Comparison of ENCODE assay signal across 8 cellular contexts in genomic region chr3:178436773-178437172, GRCh38.
DNase-seq lines count a peak whose midpoint lies in the region; ATAC-seq and TF ChIP-seq lines count a peak whose summit lies in the region.

No MANE protein-coding gene starts in this region.

- no peak for TF ChIP-seq POLR2A in stomach (IDR thresholded peaks at IDR 0.05)

- H3K4me3 ChIP-seq in stomach: no peak overlapping the region

- H3K27me3 Mint-ChIP-seq in Calu3 (ENCODE audit: unreplicated experiment) (no peaks in the 10 kb centered on the region), T-cell (no peaks in the 10 kb centered on the region)

- intact Hi-C loops in Calu3 (cut with micrococcal nuclease; ENCODE audit: unreplicated experiment): loop anchor here (1.0 to 5.0 kb wide), 2 partner anchors 236 to 530 kb away; no protein-coding TSS in a partner anchor
- intact Hi-C loops in stomach (cut with DNase I; ENCODE audit: low total_unique reads): no loop called here

- DNase-seq in Calu3 (no peak), NAMALWA (ENCODE audit: low spot score) (peak; percentile 58), SW480 (ENCODE audit: low spot score) (peak; percentile 11), glomerular visceral epithelial cell (ENCODE audit: extremely low spot score) (peak; percentile 13), stomach (no peak), T-cell (no peak), T-helper 9 cell (no peak)

- peaks cover 8% of the 10 kb centered on the region for H3K4me1 Mint-ChIP-seq in Calu3 (ENCODE audit: low read depth, unreplicated experiment)
- H3K4me1 Mint-ChIP-seq in T-cell: no peaks in the 10 kb centered on the region

- WGBS in stomach, 5 donors: 22 to 34% (median 28%) methylated on average over 3 of the region's 3 CpGs

- no peaks in the 10 kb centered on the region for H3K9me3 ChIP-seq in stomach

- BruUV-seq in Calu3 (replicated peaks; lab: Mats Ljungman, UMichigan): no TSS peak

- POLR2A ChIA-PET in T-cell (lab: Charles Lee): no interaction called here

- H3K27ac ChIP-seq in stomach: no peak overlapping the region

- TF ChIP-seq EP300 in stomach (IDR thresholded peaks at IDR 0.05): no peak

- no peaks in the 10 kb centered on the region for H3K9me3 Mint-ChIP-seq in Calu3 (ENCODE audit: low read depth, unreplicated experiment)
- no peaks in the 10 kb centered on the region for H3K9me3 Mint-ChIP-seq in T-cell

- peaks cover 0 to 8% (median 2%) of the 10 kb centered on the region in 4 donors for H3K4me1 ChIP-seq in stomach

- no peaks in the 10 kb centered on the region for H3K27me3 ChIP-seq in stomach

- no peak overlapping the region for H3K4me3 Mint-ChIP-seq in Calu3 (ENCODE audit: low read depth, unreplicated experiment)
- no peak overlapping the region for H3K4me3 Mint-ChIP-seq in T-cell

- H3K36me3 ChIP-seq in stomach: no peaks in the 10 kb centered on the region

- TF ChIP-seq CTCF in Calu3 (IDR thresholded peaks at IDR 0.05; ENCODE audit: unreplicated experiment) (peak; percentile 74), stomach (IDR thresholded peaks at IDR 0.05) (peak in 4 of 7 experiments; percentile 24 to 45 (median 26))

- H3K27ac Mint-ChIP-seq in Calu3 (ENCODE audit: unreplicated experiment): no peak overlapping the region
- no peak overlapping the region for H3K27ac Mint-ChIP-seq in T-cell

- CTCF ChIA-PET in Calu3 (lab: Charles Lee): interaction anchor here (0.8 to 2.0 kb wide), 2 partner anchors 140 to 530 kb away, joined by 3 to 12 read pairs; no protein-coding TSS in a partner anchor
- CTCF ChIA-PET in T-cell (lab: Charles Lee): interaction anchor here (0.6 to 1.2 kb wide), 3 partner anchors 8 to 1236 kb away, joined by 3 to 6 read pairs (median 3); no protein-coding TSS in a partner anchor

- ATAC-seq in GM21423 (IDR thresholded peaks at IDR 0.05; ENCODE audit: unreplicated experiment) (peak; percentile 52), T-cell (replicated peaks in 1 of 4) (no peak)

- H3K36me3 Mint-ChIP-seq in Calu3 (ENCODE audit: insufficient read depth, unreplicated experiment) (no peaks in the 10 kb centered on the region), T-cell (no peaks in the 10 kb centered on the region)

Comparison
In these comparisons a context has a peak if more than half of its experiments do, and no peak if none do; other contexts are left out.
1. DNase-seq: peak in NAMALWA (single experiment), SW480 (single experiment) and glomerular visceral epithelial cell (single experiment); none in Calu3 (single experiment), stomach (single experiment), T-cell (0 of 34) and T-helper 9 cell (single experiment).